9 cellular contexts compared by ENCODE assay signal in genomic region chr19:982567-983170, GRCh38. TPM values are rescaled to one million over a fixed set of nuclear protein-coding genes. Genes with fewer than 3 reads are reported as not detected.
DNase-seq lines count a peak whose midpoint lies in the region; ATAC-seq and TF ChIP-seq lines count a peak whose summit lies in the region.
"Had no signal": no experiment of that assay in that cellular context is flagged by ENCODE, and none has a peak within 500 bp of the region (broad histone marks: within the 10 kb centered on the region; RNA-seq: fewer than 3 reads in every experiment).

No MANE protein-coding gene starts in this region.

- H3K27ac Mint-ChIP-seq in CD4-positive, CD25-positive, alpha-beta regulatory T cell, result peak overlapping the region in 1 of 3 donors; percentile 85

- no peaks in the 10 kb centered on the region for H3K9me3 ChIP-seq in CD4-positive, CD25-positive, alpha-beta regulatory T cell (ENCODE audit: control insufficient read depth in 2 of 2, low read length in 2 of 2)
- H3K9me3 ChIP-seq in MM.1S (replicated peaks; ENCODE audit: insufficient read depth, low read length), result no peaks in the 10 kb centered on the region
- H3K9me3 ChIP-seq in WERI-Rb-1 (ENCODE audit: severe bottlenecking), result no peaks in the 10 kb centered on the region
- H3K9me3 ChIP-seq in mammary epithelial cell (replicated peaks; ENCODE audit: insufficient read depth, low read length), result no peaks in the 10 kb centered on the region

- peaks cover 9% of the 10 kb centered on the region for H3K36me3 ChIP-seq in CD4-positive, CD25-positive, alpha-beta regulatory T cell (ENCODE audit: control insufficient read depth, insufficient read depth, low read length)
- H3K36me3 ChIP-seq in MM.1S (replicated peaks; ENCODE audit: insufficient read depth, low read length), result no peaks in the 10 kb centered on the region
- H3K36me3 ChIP-seq in WERI-Rb-1, result peaks cover 19% of the 10 kb centered on the region
- H3K36me3 ChIP-seq in mammary epithelial cell (ENCODE audit: insufficient read depth, low read length), result no peaks in the 10 kb centered on the region
- H3K36me3 ChIP-seq in kidney epithelial cell (ENCODE audit: control insufficient read depth, insufficient read depth, low read length), result no peaks in the 10 kb centered on the region

- intact Hi-C loops in mammary epithelial cell (cut with micrococcal nuclease), result loop anchor here (1.0 to 5.0 kb wide), 3 partner anchors 40 to 126 kb away; no protein-coding TSS in a partner anchor

- WGBS in mammary epithelial cell (ENCODE audit: low coverage, missing lambda C conversion rate), result 4% methylated on average over 20 of the region's 46 CpGs

- no peaks in the 10 kb centered on the region for H3K27me3 ChIP-seq in CD4-positive, CD25-positive, alpha-beta regulatory T cell (ENCODE audit: control insufficient read depth, insufficient read depth, low read length)
- H3K27me3 ChIP-seq in MM.1S (replicated peaks; ENCODE audit: insufficient read depth, low read length), result no peaks in the 10 kb centered on the region
- H3K27me3 ChIP-seq in WERI-Rb-1 (ENCODE audit: insufficient read depth, low read depth, severe bottlenecking), result no peaks in the 10 kb centered on the region
- H3K27me3 ChIP-seq in mammary epithelial cell (ENCODE audit: insufficient read depth, low read length), result no peaks in the 10 kb centered on the region
- no peaks in the 10 kb centered on the region for H3K27me3 ChIP-seq in kidney epithelial cell (ENCODE audit: control insufficient read depth, insufficient read depth, low read length)

- TF ChIP-seq CTCF in MM.1S (IDR thresholded peaks at IDR 0.05; ENCODE audit: low read length), result peak; percentile 84
- peak; percentile 89 for TF ChIP-seq CTCF in WERI-Rb-1 (IDR thresholded peaks at IDR 0.05; ENCODE audit: low read depth, low read length)
- TF ChIP-seq CTCF in mammary epithelial cell (conservative IDR thresholded peaks at IDR 0.05 in 1 of 2, IDR thresholded peaks at IDR 0.05 in 1 of 2; ENCODE audit: extremely low read depth in 1 of 2, insufficient read depth in 1 of 2, low read depth in 1 of 2, low read length in 2 of 2), result peak; percentile 64 to 76
- no peak for TF ChIP-seq CTCF in kidney epithelial cell (IDR thresholded peaks at IDR 0.05; ENCODE audit: insufficient read depth, low read length, poor library complexity, severe bottlenecking)

- H2AFZ ChIP-seq in MM.1S (ENCODE audit: low read length) (peak overlapping the region; percentile 98), mammary epithelial cell (ENCODE audit: low read depth, low read length) (peak overlapping the region; percentile 66)

- peak overlapping the region; percentile 47; the same call in 1 of the 2 replicates for H3K9ac ChIP-seq in MM.1S (ENCODE audit: low read length)
- H3K9ac ChIP-seq in mammary epithelial cell (ENCODE audit: insufficient read depth, low read length), result no peak overlapping the region

- no peak overlapping the region for H3K27ac ChIP-seq in CD4-positive, CD25-positive, alpha-beta regulatory T cell (ENCODE audit: insufficient read depth, low read length, poor library complexity, severe bottlenecking)
- H3K27ac ChIP-seq in MM.1S (ENCODE audit: low read length) (no peak overlapping the region), WERI-Rb-1 (peak overlapping the region; percentile 29; the same call in 1 of the 2 replicates), mammary epithelial cell (ENCODE audit: insufficient read depth, low read depth, low read length) (no peak overlapping the region)

- peak; percentile 63 to 70 (median 63) for DNase-seq in CD4-positive, CD25-positive, alpha-beta regulatory T cell
- DNase-seq in MM.1S (peak; percentile 73), WERI-Rb-1 (peak; percentile 67), mammary epithelial cell (peak; percentile 52), kidney epithelial cell (ENCODE audit: low read depth) (no peak)
- peak; percentile 38 to 61 for DNase-seq in stimulated activated CD4-positive, alpha-beta T cell treated with anti-CD3 and anti-CD28 coated beads, Interleukin-1b, Interleukin-23, amount 100 ng/mL, for 1 hour (ENCODE audit: low read depth in 2 of 2)

- H3K4me1 ChIP-seq in CD4-positive, CD25-positive, alpha-beta regulatory T cell (ENCODE audit: control insufficient read depth, insufficient read depth, low read length, poor library complexity, severe bottlenecking), result peaks cover 22% of the 10 kb centered on the region
- H3K4me1 ChIP-seq in MM.1S (ENCODE audit: low read length) (peaks cover 7% of the 10 kb centered on the region; the same call in 1 of the 2 replicates), mammary epithelial cell (ENCODE audit: insufficient read depth, low read length) (peaks cover 18% of the 10 kb centered on the region)

- no TSS peak for BruUV-seq in mammary epithelial cell (replicated peaks; lab: Mats Ljungman, UMichigan)

- H3K36me3 Mint-ChIP-seq in CD4-positive, CD25-positive, alpha-beta regulatory T cell, result no peaks in the 10 kb centered on the region

- dilution Hi-C loops in mammary epithelial cell (cut with HindIII; ENCODE audit: low sequenced_read_pairs), result no loop called here

- H3K9me2 ChIP-seq in MM.1S (replicated peaks; ENCODE audit: insufficient read depth, low read length), result no peaks in the 10 kb centered on the region

- peak; percentile 75 to 76 for ATAC-seq in CD4-positive, CD25-positive, alpha-beta regulatory T cell (ENCODE audit: low read depth in 2 of 2)
- peak; percentile 51 for ATAC-seq in GM21423 (IDR thresholded peaks at IDR 0.05; ENCODE audit: unreplicated experiment)
- no peak for ATAC-seq in HG02840 (IDR thresholded peaks at IDR 0.05; ENCODE audit: low FRiP score, unreplicated experiment)

- peaks cover 0 to 24% (median 13%) of the 10 kb centered on the region in 4 donors for H3K4me1 Mint-ChIP-seq in CD4-positive, CD25-positive, alpha-beta regulatory T cell

- peak overlapping the region in 1 of 4 donors; percentile 19 for H3K4me3 Mint-ChIP-seq in CD4-positive, CD25-positive, alpha-beta regulatory T cell

- CTCF ChIA-PET in mammary epithelial cell (lab: Charles Lee; ENCODE audit: low non-redundant PET), result no interaction called here

- no peaks in the 10 kb centered on the region for H3K9me3 Mint-ChIP-seq in CD4-positive, CD25-positive, alpha-beta regulatory T cell

- in situ Hi-C loops in mammary epithelial cell (cut with MboI; ENCODE audit: low sequenced_read_pairs in 2 of 2), result loop anchor here (5.0 to 10.0 kb wide), 3 partner anchors 60 to 218 kb away; no protein-coding TSS in a partner anchor

- no peak overlapping the region for H3K4me3 ChIP-seq in CD4-positive, CD25-positive, alpha-beta regulatory T cell (ENCODE audit: low read depth, low read length)
- H3K4me3 ChIP-seq in MM.1S (ENCODE audit: low read length) (peak overlapping the region; percentile 50), WERI-Rb-1 (ENCODE audit: low read depth, low read length) (peak overlapping the region; percentile 28), mammary epithelial cell (replicated peaks in 1 of 3; ENCODE audit: insufficient read depth in 1 of 3, low read depth in 2 of 3, low read length in 3 of 3) (peak overlapping the region in 2 of 3 experiments; percentile 35 to 50), kidney epithelial cell (ENCODE audit: low read depth, low read length) (peak overlapping the region; percentile 29)

- H4K20me1 ChIP-seq in MM.1S (ENCODE audit: insufficient read depth, low read length) (no peaks in the 10 kb centered on the region), mammary epithelial cell (ENCODE audit: insufficient read depth, low read length) (no peaks in the 10 kb centered on the region)

- peak overlapping the region; percentile 94 for H3K4me2 ChIP-seq in MM.1S (ENCODE audit: low read depth, low read length)
- H3K4me2 ChIP-seq in mammary epithelial cell (ENCODE audit: insufficient read depth, low read depth, low read length), result peak overlapping the region; percentile 96

- H3K79me2 ChIP-seq in MM.1S (ENCODE audit: low read length) (peaks cover 18% of the 10 kb centered on the region), mammary epithelial cell (ENCODE audit: insufficient read depth, low read length) (peaks cover 21% of the 10 kb centered on the region)

- no peaks in the 10 kb centered on the region for H3K27me3 Mint-ChIP-seq in CD4-positive, CD25-positive, alpha-beta regulatory T cell

- peaks cover 12% of the 10 kb centered on the region for H3F3A ChIP-seq in MM.1S (ENCODE audit: insufficient read depth, low read length)

RNA-seq across cellular contexts. Expression of gene WDR18, which starts 1.5 kb away (rescaled TPM):
- 23.8 TPM for total RNA-seq in CD4-positive, CD25-positive, alpha-beta regulatory T cell
- polyA plus RNA-seq in CD4-positive, CD25-positive, alpha-beta regulatory T cell, result 10 to 100 TPM; 55.4 to 71.1 (median 64.9) TPM
- 10 to 100 TPM; 42.0 to 84.1 TPM for total RNA-seq in mammary epithelial cell
- polyA plus RNA-seq in mammary epithelial cell, result 52.3 TPM
- polyA minus RNA-seq in mammary epithelial cell, result 54.5 TPM
- total RNA-seq in kidney epithelial cell, result 54.6 and 65.0 TPM in 2 replicates

RNA-seq across cellular contexts. Expression of gene GRIN3B, which starts 17.6 kb away (rescaled TPM):
- not detected for total RNA-seq in CD4-positive, CD25-positive, alpha-beta regulatory T cell
- polyA plus RNA-seq in CD4-positive, CD25-positive, alpha-beta regulatory T cell, result not detected
- 1 to 10 TPM in 1 of 2 donors, under 1 TPM in 1; 0.67 to 1.1 TPM for total RNA-seq in mammary epithelial cell
- polyA plus RNA-seq in mammary epithelial cell, result 0.67 TPM
- not detected for polyA minus RNA-seq in mammary epithelial cell
- 0.08 and 1.6 TPM in 2 replicates for total RNA-seq in kidney epithelial cell
- total RNA-seq: T-helper 2 cell treated with Interferon-gamma antibody and Interleukin-4, amounts not matched to agents 100 ng/mL and 5 ng/mL, for 36 hours had no signal

RNA-seq across cellular contexts. Expression of gene TMEM259, which starts 38.3 kb away (rescaled TPM):
- 339 TPM for total RNA-seq in CD4-positive, CD25-positive, alpha-beta regulatory T cell
- 10 to 100 TPM; 51.6 to 67.1 (median 54.2) TPM for polyA plus RNA-seq in CD4-positive, CD25-positive, alpha-beta regulatory T cell
- total RNA-seq in mammary epithelial cell, result 100 to 1,000 TPM; 104 to 152 TPM
- 122 TPM for polyA plus RNA-seq in mammary epithelial cell
- 81.8 TPM for polyA minus RNA-seq in mammary epithelial cell
- 204 and 221 TPM in 2 replicates for total RNA-seq in kidney epithelial cell

RNA-seq across cellular contexts. Expression of gene RNU6-2, which starts 38.7 kb away (rescaled TPM):
- total RNA-seq in CD4-positive, CD25-positive, alpha-beta regulatory T cell, result not detected
- polyA plus RNA-seq in CD4-positive, CD25-positive, alpha-beta regulatory T cell, result not detected
- total RNA-seq in mammary epithelial cell, result not detected
- not detected for polyA plus RNA-seq in mammary epithelial cell
- not detected for polyA minus RNA-seq in mammary epithelial cell
- total RNA-seq in kidney epithelial cell, result not detected in 2 replicates
- total RNA-seq: T-helper 2 cell treated with Interferon-gamma antibody and Interleukin-4, amounts not matched to agents 100 ng/mL and 5 ng/mL, for 36 hours had no signal

RNA-seq across cellular contexts. Expression of gene CNN2, which starts 43.7 kb away (rescaled TPM):
- total RNA-seq in CD4-positive, CD25-positive, alpha-beta regulatory T cell, result 397 TPM
- polyA plus RNA-seq in CD4-positive, CD25-positive, alpha-beta regulatory T cell, result 100 to 1,000 TPM; 378 to 426 (median 401) TPM
- total RNA-seq in mammary epithelial cell, result 100 to 1,000 TPM; 420 to 485 TPM
- polyA plus RNA-seq in mammary epithelial cell, result 287 TPM
- polyA minus RNA-seq in mammary epithelial cell, result 688 TPM
- total RNA-seq in kidney epithelial cell, result 285 and 314 TPM in 2 replicates
